ENCODE assay signal across 2 cellular contexts in the genomic region with DNA sequence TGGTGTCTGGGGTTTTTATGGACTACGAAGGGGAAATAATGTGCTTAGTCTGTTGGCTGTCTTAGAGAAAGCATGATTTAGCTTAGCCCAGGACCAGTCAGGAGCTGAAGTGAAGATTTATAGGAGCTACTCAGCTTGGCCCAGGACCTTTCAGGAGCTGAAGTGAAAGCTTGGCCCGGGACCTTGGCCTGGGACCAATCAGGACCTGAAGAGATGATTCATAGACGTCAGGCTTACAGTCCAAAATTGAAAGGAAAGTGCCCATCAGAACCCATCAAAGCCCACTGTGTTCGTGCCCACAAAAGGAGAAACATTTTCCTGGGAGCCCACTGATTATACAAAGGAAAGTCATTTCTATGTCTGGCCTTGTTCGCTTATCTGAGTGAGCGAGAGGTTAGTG.
TF ChIP-seq lines count a peak whose summit lies in the region.

No MANE protein-coding gene starts in this region.

TF ChIP-seq in IMR-90, 13 proteins besides CTCF, POLR2A, EP300 and RAD21:
- TF ChIP-seq, protein P1, sequence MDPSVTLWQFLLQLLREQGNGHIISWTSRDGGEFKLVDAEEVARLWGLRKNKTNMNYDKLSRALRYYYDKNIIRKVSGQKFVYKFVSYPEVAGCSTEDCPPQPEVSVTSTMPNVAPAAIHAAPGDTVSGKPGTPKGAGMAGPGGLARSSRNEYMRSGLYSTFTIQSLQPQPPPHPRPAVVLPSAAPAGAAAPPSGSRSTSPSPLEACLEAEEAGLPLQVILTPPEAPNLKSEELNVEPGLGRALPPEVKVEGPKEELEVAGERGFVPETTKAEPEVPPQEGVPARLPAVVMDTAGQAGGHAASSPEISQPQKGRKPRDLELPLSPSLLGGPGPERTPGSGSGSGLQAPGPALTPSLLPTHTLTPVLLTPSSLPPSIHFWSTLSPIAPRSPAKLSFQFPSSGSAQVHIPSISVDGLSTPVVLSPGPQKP (IDR thresholded peaks at IDR 0.05; ENCODE audit: borderline replicate concordance, low read depth, low read length), result no peak
- no peak for TF ChIP-seq CHD1 (IDR thresholded peaks at IDR 0.05; ENCODE audit: low read depth, low read length)

TF ChIP-seq in K562, 482 proteins besides CTCF, POLR2A, EP300 and RAD21:
- no peak for TF ChIP-seq ILK (tag; IDR thresholded peaks at IDR 0.05; ENCODE audit: borderline replicate concordance, low read depth)
- no peak for TF ChIP-seq NR3C1 (CRISPR knock-in tag; IDR thresholded peaks at IDR 0.05)
- TF ChIP-seq, protein P2, sequence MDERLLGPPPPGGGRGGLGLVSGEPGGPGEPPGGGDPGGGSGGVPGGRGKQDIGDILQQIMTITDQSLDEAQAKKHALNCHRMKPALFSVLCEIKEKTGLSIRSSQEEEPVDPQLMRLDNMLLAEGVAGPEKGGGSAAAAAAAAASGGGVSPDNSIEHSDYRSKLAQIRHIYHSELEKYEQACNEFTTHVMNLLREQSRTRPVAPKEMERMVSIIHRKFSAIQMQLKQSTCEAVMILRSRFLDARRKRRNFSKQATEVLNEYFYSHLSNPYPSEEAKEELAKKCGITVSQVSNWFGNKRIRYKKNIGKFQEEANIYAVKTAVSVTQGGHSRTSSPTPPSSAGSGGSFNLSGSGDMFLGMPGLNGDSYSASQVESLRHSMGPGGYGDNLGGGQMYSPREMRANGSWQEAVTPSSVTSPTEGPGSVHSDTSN (CRISPR knock-in tag; IDR thresholded peaks at IDR 0.05; ENCODE audit: low read depth), result no peak
- TF ChIP-seq, protein P2 (tag; conservative IDR thresholded peaks at IDR 0.05; ENCODE audit: low read depth), result peak; percentile 35; the same call in 1 of the 2 replicates
- peak; percentile 24 for TF ChIP-seq MEIS2 (IDR thresholded peaks at IDR 0.05; ENCODE audit: partially characterized antibody)
TF ChIP-seq in K562: peak in this region for 2.
